Comparison of ENCODE assay signal across 8 cellular contexts in genomic region chr1:45804671-45804973, GRCh38. TPM values are rescaled to one million over a fixed set of nuclear protein-coding genes. Genes with fewer than 3 reads are reported as not detected.
DNase-seq lines count a peak whose midpoint lies in the region; ATAC-seq and TF ChIP-seq lines count a peak whose summit lies in the region.

No MANE protein-coding gene starts in this region.

- no peak for DNase-seq in heart right ventricle
- no peak for DNase-seq in left ventricle myocardium superior
- no peak for DNase-seq in adipocyte (ENCODE audit: low read depth)
- DNase-seq in uterus, result no peak
- DNase-seq in stimulated activated CD4-positive, alpha-beta T cell treated with anti-CD3 and anti-CD28 coated beads, Interleukin-1b, Interleukin-23, amount 100 ng/mL, for 48 hours, result no peak
- DNase-seq in NCI-H128 (lab: John Stamatoyannopoulos, UW; ENCODE audit: unreplicated experiment), result no peak

- TF ChIP-seq CTCF in heart right ventricle (IDR thresholded peaks at IDR 0.05) (no peak), liver (IDR thresholded peaks at IDR 0.05; ENCODE audit: low read depth, low read length, missing input control) (no peak), uterus (IDR thresholded peaks at IDR 0.05) (no peak)

- WGBS in heart right ventricle, 2 donors, result 67 to 76% methylated on average over 2 of the region's 2 CpGs
- WGBS in liver, result 25% methylated on average over 2 of the region's 2 CpGs

- peak overlapping the region in 8 of 10 donors; percentile 49 to 62 (median 60) for H3K4me3 ChIP-seq in heart right ventricle
- peak overlapping the region; percentile 90 for H3K4me3 ChIP-seq in adipocyte (ENCODE audit: low read length)
- peak overlapping the region; percentile 51 to 85 (median 81) for H3K4me3 ChIP-seq in liver (ENCODE audit: low read depth in 1 of 3, low read length in 3 of 3)
- H3K4me3 ChIP-seq in uterus, result peak overlapping the region in 1 of 2 donors; percentile 60

- peak overlapping the region in 2 of 10 donors; percentile 34 to 53 for H3K27ac ChIP-seq in heart right ventricle
- H3K27ac ChIP-seq in liver (ENCODE audit: low read depth in 1 of 2, low read length in 2 of 2), result peak overlapping the region; percentile 39 to 88
- H3K27ac ChIP-seq in uterus, result peak overlapping the region; percentile 52 to 86

- no peaks in the 10 kb centered on the region for H3K27me3 ChIP-seq in heart right ventricle
- H3K27me3 ChIP-seq in adipocyte (replicated peaks; ENCODE audit: control insufficient read depth, insufficient read depth, low read length), result no peaks in the 10 kb centered on the region
- no peaks in the 10 kb centered on the region for H3K27me3 ChIP-seq in liver (ENCODE audit: control insufficient read depth in 4 of 4, insufficient read depth in 4 of 4, low read length in 3 of 4)
- no peaks in the 10 kb centered on the region for H3K27me3 ChIP-seq in uterus

- ATAC-seq in heart right ventricle (no peak), left ventricle myocardium superior (no peak), GM19023 (IDR thresholded peaks at IDR 0.05; ENCODE audit: unreplicated experiment) (no peak)

- peak in 1 of 2 donors; percentile 1 for TF ChIP-seq RAD21 in liver (IDR thresholded peaks at IDR 0.05)

- H3K4me1 ChIP-seq in heart right ventricle (peaks cover 3 to 29% (median 20%) of the 10 kb centered on the region in 9 donors), adipocyte (ENCODE audit: control insufficient read depth, insufficient read depth, low read length) (peaks cover 24% of the 10 kb centered on the region), liver (ENCODE audit: control insufficient read depth in 4 of 4, insufficient read depth in 4 of 4, low read length in 3 of 4) (peaks cover 5 to 21% (median 17%) of the 10 kb centered on the region in 4 donors), uterus (peaks cover 3 to 10% of the 10 kb centered on the region in 2 donors)

- H3K9ac ChIP-seq in adipocyte (ENCODE audit: low read length), result peak overlapping the region; percentile 81
- H3K9ac ChIP-seq in liver (ENCODE audit: low read depth in 1 of 2, low read length in 2 of 2), result peak overlapping the region; percentile 64 to 75

- no peaks in the 10 kb centered on the region for H3K9me3 ChIP-seq in heart right ventricle
- H3K9me3 ChIP-seq in adipocyte (ENCODE audit: control insufficient read depth, low read length), result no peaks in the 10 kb centered on the region
- H3K9me3 ChIP-seq in liver (ENCODE audit: control insufficient read depth in 4 of 4, low read length in 3 of 4), result no peaks in the 10 kb centered on the region
- no peaks in the 10 kb centered on the region for H3K9me3 ChIP-seq in uterus

- intact Hi-C loops in heart right ventricle (cut with DNase I), result loop anchor here in 4 of 10 donors (5.0 kb wide), 2 partner anchors 47 to 52 kb away; partner anchors contain the start of gene IPP (in 3 of the 4)
- intact Hi-C loops in left ventricle myocardium superior (cut with micrococcal nuclease), result no loop called here
- intact Hi-C loops in uterus (cut with DNase I; ENCODE audit: low total_unique reads), result no loop called here

- TF ChIP-seq POLR2A in uterus (IDR thresholded peaks at IDR 0.05), result no peak

- H3K36me3 ChIP-seq in heart right ventricle, result peaks cover 0 to 10% (median 0%) of the 10 kb centered on the region in 9 donors
- H3K36me3 ChIP-seq in adipocyte (ENCODE audit: control insufficient read depth, insufficient read depth, low read length, severe bottlenecking), result no peaks in the 10 kb centered on the region
- no peaks in the 10 kb centered on the region for H3K36me3 ChIP-seq in liver (ENCODE audit: control insufficient read depth in 4 of 4, insufficient read depth in 3 of 4, low read depth in 1 of 4, low read length in 3 of 4)
- no peaks in the 10 kb centered on the region for H3K36me3 ChIP-seq in uterus

TF ChIP-seq in liver, 16 proteins besides CTCF, POLR2A, EP300 and RAD21:
- no peak for TF ChIP-seq ZBTB33 (IDR thresholded peaks at IDR 0.05)
- TF ChIP-seq HNF4G (IDR thresholded peaks at IDR 0.05), result no peak
- TF ChIP-seq HNF4A (conservative IDR thresholded peaks at IDR 0.05), result peak; percentile 61 to 63
- TF ChIP-seq FOXA1 (IDR thresholded peaks at IDR 0.05), result no peak
- peak in 1 of 2 donors; percentile 2 for TF ChIP-seq RXRA (IDR thresholded peaks at IDR 0.05)
- TF ChIP-seq SP1 (IDR thresholded peaks at IDR 0.05), result peak; percentile 31
- TF ChIP-seq TAF1 (conservative IDR thresholded peaks at IDR 0.05), result no peak

RNA-seq across cellular contexts. Expression of gene MAST2, which starts 1.2 kb away (rescaled TPM):
- 100 to 1,000 TPM in 2 of 10 donors, 10 to 100 TPM in 8; 73.7 to 129 (median 86.6) TPM for total RNA-seq in heart right ventricle
- 10 to 100 TPM; 66.4 to 79.5 TPM for polyA plus RNA-seq in heart right ventricle
- total RNA-seq in left ventricle myocardium superior, result 103 TPM
- total RNA-seq in liver, result 1 to 10 TPM; 6.5 to 9.6 TPM
- polyA plus RNA-seq in liver, result 1 to 10 TPM; 4.8 TPM
- 10 to 100 TPM; 12.8 to 52.1 (median 36.3) TPM for total RNA-seq in uterus

RNA-seq across cellular contexts. Expression of gene IPP, which starts 54.2 kb away (rescaled TPM):
- total RNA-seq in heart right ventricle, result 10 to 100 TPM; 13.4 to 30.0 (median 22.0) TPM
- polyA plus RNA-seq in heart right ventricle, result 1 to 10 TPM; 2.1 to 7.4 TPM
- 12.2 TPM for total RNA-seq in left ventricle myocardium superior
- 1 to 10 TPM; 5.9 to 6.7 TPM for total RNA-seq in liver
- 1 to 10 TPM; 2.7 to 5.2 TPM for polyA plus RNA-seq in liver
- total RNA-seq in uterus, result 10 to 100 TPM in 2 of 4 donors, 1 to 10 TPM in 2; 1.2 to 25.6 (median 13.6) TPM
